Comparison of ENCODE assay signal across 17 cellular contexts in the genomic region with DNA sequence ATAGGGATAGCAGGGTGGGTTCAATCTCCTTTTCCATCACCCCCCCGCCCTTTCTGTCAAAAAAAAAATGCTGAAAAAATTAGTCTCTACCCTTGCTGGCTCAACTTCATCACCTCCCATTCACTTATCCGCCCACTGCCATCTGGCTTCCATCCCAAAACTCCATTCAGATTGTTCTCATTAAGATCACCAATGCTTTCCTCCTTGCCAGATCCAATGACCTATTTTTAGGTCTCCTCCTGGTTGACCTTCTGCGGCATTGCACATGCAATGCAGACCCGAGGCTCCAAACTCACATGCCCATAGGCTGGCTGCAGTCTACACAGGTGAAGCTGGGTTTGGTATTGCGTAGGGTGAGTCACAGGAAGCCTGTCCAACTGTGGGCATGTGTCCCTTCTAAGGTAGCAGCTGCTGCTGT. TPM values are rescaled to one million over a fixed set of nuclear protein-coding genes. Genes with fewer than 3 reads are reported as not detected.
DNase-seq lines count a peak whose midpoint lies in the region; ATAC-seq and TF ChIP-seq lines count a peak whose summit lies in the region.
"Had no signal": no experiment of that assay in that cellular context is flagged by ENCODE, and none has a peak within 500 bp of the region (broad histone marks: within the 10 kb centered on the region; RNA-seq: fewer than 3 reads in every experiment).

No MANE protein-coding gene starts in this region.

- H3K4me1 Mint-ChIP-seq in naive thymus-derived CD4-positive, alpha-beta T cell: peaks cover 0 to 15% (median 5%) of the 10 kb centered on the region in 7 donors

- H3K9me2 ChIP-seq in Karpas-422 (replicated peaks; ENCODE audit: insufficient read depth, low read length): no peaks in the 10 kb centered on the region

- H3K9ac ChIP-seq in mammary epithelial cell (ENCODE audit: insufficient read depth, low read length): no peak overlapping the region
- no peak overlapping the region for H3K9ac ChIP-seq in Karpas-422 (ENCODE audit: low read length)

- no peak for ATAC-seq in naive thymus-derived CD4-positive, alpha-beta T cell
- ATAC-seq: activated CD8-positive, alpha-beta T cell treated with anti-CD3 and anti-CD28 coated beads for 36 hours had no signal

- DNase-seq in DMS53 (lab: John Stamatoyannopoulos, UW) (peak; percentile 38), DMS53 treated with DMSO at 0.1 percent for 48 hours (lab: John Stamatoyannopoulos, UW; ENCODE audit: unreplicated experiment) (no peak), NCI-H2171 treated with DMSO at 0.1 percent for 48 hours (lab: John Stamatoyannopoulos, UW) (peak; percentile 89), mammary epithelial cell (peak; percentile 71), brain microvascular endothelial cell (no peak), Karpas-422 (no peak)
- DNase-seq in naive thymus-derived CD4-positive, alpha-beta T cell: no peak
- DNase-seq in activated naive CD4-positive, alpha-beta T cell treated with Interleukin-2 at 50 U/mL for 16 hours: no peak
- DNase-seq: activated CD8-positive, alpha-beta T cell treated with anti-CD3 and anti-CD28 coated beads for 36 hours; activated naive CD4-positive, alpha-beta T cell; DMS79 treated with DMSO at 0.1 percent for 48 hours; kidney glomerular epithelial cell; small intestine; tibial artery had no signal

- H3K4me3 Mint-ChIP-seq in naive thymus-derived CD4-positive, alpha-beta T cell: peak overlapping the region in 2 of 10 donors; percentile 5 to 22
- H3K4me3 Mint-ChIP-seq: activated CD8-positive, alpha-beta T cell treated with anti-CD3 and anti-CD28 coated beads for 36 hours; T-helper 1 cell treated with Interleukin-12 subunit alpha and Interleukin-12 subunit beta and Interleukin-4 antibody, amounts not matched to agents 30 μg/mL and 1 μg/mL, for 36 hours had no signal

- peaks cover 0 to 3% (median 0%) of the 10 kb centered on the region in 5 donors for H3K36me3 Mint-ChIP-seq in naive thymus-derived CD4-positive, alpha-beta T cell

- in situ Hi-C loops in mammary epithelial cell (cut with MboI; ENCODE audit: low sequenced_read_pairs in 2 of 2): no loop called here
- in situ Hi-C loops in brain microvascular endothelial cell (cut with HindIII; ENCODE audit: low pct_ligation_motif_present, low sequenced_read_pairs): no loop called here

- no TSS peak for BruUV-seq in mammary epithelial cell (replicated peaks; lab: Mats Ljungman, UMichigan)

- CTCF ChIA-PET in mammary epithelial cell (lab: Charles Lee; ENCODE audit: low non-redundant PET): no interaction called here
- CTCF ChIA-PET in naive thymus-derived CD4-positive, alpha-beta T cell (lab: Charles Lee): no interaction called here

- intact Hi-C loops in mammary epithelial cell (cut with micrococcal nuclease): no loop called here
- intact Hi-C loops in naive thymus-derived CD4-positive, alpha-beta T cell (cut with micrococcal nuclease): no loop called here

- dilution Hi-C loops in mammary epithelial cell (cut with HindIII; ENCODE audit: low sequenced_read_pairs): no loop called here

- H3K4me3 ChIP-seq in mammary epithelial cell (replicated peaks in 1 of 3; ENCODE audit: insufficient read depth in 1 of 3, low read depth in 2 of 3, low read length in 3 of 3): no peak overlapping the region
- H3K4me3 ChIP-seq in naive thymus-derived CD4-positive, alpha-beta T cell (ENCODE audit: low read length): no peak overlapping the region
- H3K4me3 ChIP-seq in brain microvascular endothelial cell (ENCODE audit: low read depth, low read length): no peak overlapping the region
- H3K4me3 ChIP-seq in Karpas-422 (ENCODE audit: low read length): no peak overlapping the region
- H3K4me3 ChIP-seq: tibial artery had no signal

- no peaks in the 10 kb centered on the region for H3K9me3 ChIP-seq in mammary epithelial cell (replicated peaks; ENCODE audit: insufficient read depth, low read length)
- no peaks in the 10 kb centered on the region for H3K9me3 ChIP-seq in naive thymus-derived CD4-positive, alpha-beta T cell (ENCODE audit: control insufficient read depth in 2 of 3, low read length in 3 of 3)
- no peaks in the 10 kb centered on the region for H3K9me3 ChIP-seq in Karpas-422 (ENCODE audit: low read length)
- H3K9me3 ChIP-seq: tibial artery had no signal

- H4K20me1 ChIP-seq in mammary epithelial cell (ENCODE audit: insufficient read depth, low read length) (no peaks in the 10 kb centered on the region), Karpas-422 (ENCODE audit: insufficient read depth, low read depth, low read length) (no peaks in the 10 kb centered on the region)

- H3K36me3 ChIP-seq in mammary epithelial cell (ENCODE audit: insufficient read depth, low read length) (no peaks in the 10 kb centered on the region), brain microvascular endothelial cell (replicated peaks) (no peaks in the 10 kb centered on the region), Karpas-422 (ENCODE audit: insufficient read depth, low read length) (no peaks in the 10 kb centered on the region; the same call in 1 of the 2 replicates)
- no peaks in the 10 kb centered on the region for H3K36me3 ChIP-seq in naive thymus-derived CD4-positive, alpha-beta T cell (ENCODE audit: control insufficient read depth in 2 of 3, insufficient read depth in 3 of 3, low read length in 3 of 3)
- H3K36me3 ChIP-seq: tibial artery had no signal

- H3K9me3 Mint-ChIP-seq in naive thymus-derived CD4-positive, alpha-beta T cell: peaks cover 0 to 9% (median 3%) of the 10 kb centered on the region in 11 donors
- H3K9me3 Mint-ChIP-seq: activated CD8-positive, alpha-beta T cell treated with anti-CD3 and anti-CD28 coated beads for 36 hours; T-helper 1 cell treated with Interleukin-12 subunit alpha and Interleukin-12 subunit beta and Interleukin-4 antibody, amounts not matched to agents 30 μg/mL and 1 μg/mL, for 36 hours had no signal

- WGBS in mammary epithelial cell (ENCODE audit: low coverage, missing lambda C conversion rate): 6% methylated on average over 5 of the region's 5 CpGs

- POLR2A ChIA-PET in naive thymus-derived CD4-positive, alpha-beta T cell (lab: Charles Lee): no interaction called here

- no peaks in the 10 kb centered on the region for H3K27me3 ChIP-seq in mammary epithelial cell (ENCODE audit: insufficient read depth, low read length)
- no peaks in the 10 kb centered on the region for H3K27me3 ChIP-seq in naive thymus-derived CD4-positive, alpha-beta T cell (ENCODE audit: control insufficient read depth in 2 of 2, insufficient read depth in 2 of 2, low read length in 2 of 2)
- H3K27me3 ChIP-seq in brain microvascular endothelial cell (replicated peaks): no peaks in the 10 kb centered on the region
- H3K27me3 ChIP-seq in Karpas-422 (ENCODE audit: low read length): no peaks in the 10 kb centered on the region
- H3K27me3 ChIP-seq: tibial artery had no signal

- H3K79me2 ChIP-seq in mammary epithelial cell (ENCODE audit: insufficient read depth, low read length): no peaks in the 10 kb centered on the region
- H3K79me2 ChIP-seq in Karpas-422 (ENCODE audit: low read length): no peaks in the 10 kb centered on the region

- H3K27ac ChIP-seq in mammary epithelial cell (ENCODE audit: insufficient read depth, low read depth, low read length): no peak overlapping the region
- no peak overlapping the region for H3K27ac ChIP-seq in naive thymus-derived CD4-positive, alpha-beta T cell (ENCODE audit: low read depth, low read length)
- no peak overlapping the region for H3K27ac ChIP-seq in brain microvascular endothelial cell
- no peak overlapping the region for H3K27ac ChIP-seq in Karpas-422 (ENCODE audit: low read length)
- H3K27ac ChIP-seq: 22Rv1, HL-60, tibial artery had no signal

- H3K4me1 ChIP-seq in mammary epithelial cell (ENCODE audit: insufficient read depth, low read length): peaks cover 7% of the 10 kb centered on the region
- no peaks in the 10 kb centered on the region for H3K4me1 ChIP-seq in naive thymus-derived CD4-positive, alpha-beta T cell (ENCODE audit: control insufficient read depth in 2 of 2, insufficient read depth in 2 of 2, low read length in 2 of 2)
- H3K4me1 ChIP-seq in Karpas-422 (ENCODE audit: low read length): no peaks in the 10 kb centered on the region
- H3K4me1 ChIP-seq: tibial artery had no signal

- H2AFZ ChIP-seq in mammary epithelial cell (ENCODE audit: low read depth, low read length): no peak overlapping the region
- no peak overlapping the region for H2AFZ ChIP-seq in Karpas-422 (ENCODE audit: low read length)

- peak overlapping the region in 7 of 9 donors; percentile 2 to 89 (median 43) for H3K27ac Mint-ChIP-seq in naive thymus-derived CD4-positive, alpha-beta T cell
- H3K27ac Mint-ChIP-seq: activated CD8-positive, alpha-beta T cell treated with anti-CD3 and anti-CD28 coated beads for 36 hours; T-helper 1 cell treated with Interleukin-12 subunit alpha and Interleukin-12 subunit beta and Interleukin-4 antibody, amounts not matched to agents 30 μg/mL and 1 μg/mL, for 36 hours had no signal

- TF ChIP-seq CTCF in mammary epithelial cell (conservative IDR thresholded peaks at IDR 0.05 in 1 of 2, IDR thresholded peaks at IDR 0.05 in 1 of 2; ENCODE audit: extremely low read depth in 1 of 2, insufficient read depth in 1 of 2, low read depth in 1 of 2, low read length in 2 of 2): no peak
- no peak for TF ChIP-seq CTCF in brain microvascular endothelial cell (IDR thresholded peaks at IDR 0.05; ENCODE audit: low read depth, low read length, missing control alignments)

- H3K27me3 Mint-ChIP-seq in naive thymus-derived CD4-positive, alpha-beta T cell: peaks cover 0 to 7% (median 0%) of the 10 kb centered on the region in 5 donors
- H3K27me3 Mint-ChIP-seq: activated CD8-positive, alpha-beta T cell treated with anti-CD3 and anti-CD28 coated beads for 36 hours had no signal

- peak overlapping the region; percentile 20 for H3K4me2 ChIP-seq in mammary epithelial cell (ENCODE audit: insufficient read depth, low read depth, low read length)
- H3K4me2 ChIP-seq in Karpas-422 (ENCODE audit: low read depth, low read length, poor library complexity, severe bottlenecking): no peak overlapping the region

RNA-seq across cellular contexts. Expression of gene STIM2, which starts 21.1 kb away (rescaled TPM):
- total RNA-seq in mammary epithelial cell: 10 to 100 TPM; 37.9 to 56.0 TPM
- 28.3 TPM for polyA plus RNA-seq in mammary epithelial cell
- polyA minus RNA-seq in mammary epithelial cell: 18.9 TPM
- 100 to 1,000 TPM in 1 of 5 experiments, 10 to 100 TPM in 4; 61.7 to 103 (median 74.5) TPM for total RNA-seq in naive thymus-derived CD4-positive, alpha-beta T cell
- 10 to 100 TPM; 24.6 to 38.4 TPM for polyA plus RNA-seq in naive thymus-derived CD4-positive, alpha-beta T cell
- 96.4 and 203 TPM in 2 replicates for total RNA-seq in Karpas-422 (2014; rRNA removed; shearing (Covaris generic); ENCODE audit: low replicate concordance)

Comparison
In these comparisons a context has a peak if more than half of its experiments do, and no peak if none do; other contexts are left out.
1. DNase-seq: peak in DMS53 (single experiment), NCI-H2171 treated with DMSO at 0.1 percent for 48 hours (single experiment) and mammary epithelial cell (single experiment); none in DMS53 treated with DMSO at 0.1 percent for 48 hours (single experiment), naive thymus-derived CD4-positive, alpha-beta T cell (0 of 9), activated naive CD4-positive, alpha-beta T cell treated with Interleukin-2 at 50 U/mL for 16 hours (single experiment), brain microvascular endothelial cell (single experiment) and Karpas-422 (single experiment).